Comparison of ENCODE assay signal across 18 cellular contexts in the genomic region with DNA sequence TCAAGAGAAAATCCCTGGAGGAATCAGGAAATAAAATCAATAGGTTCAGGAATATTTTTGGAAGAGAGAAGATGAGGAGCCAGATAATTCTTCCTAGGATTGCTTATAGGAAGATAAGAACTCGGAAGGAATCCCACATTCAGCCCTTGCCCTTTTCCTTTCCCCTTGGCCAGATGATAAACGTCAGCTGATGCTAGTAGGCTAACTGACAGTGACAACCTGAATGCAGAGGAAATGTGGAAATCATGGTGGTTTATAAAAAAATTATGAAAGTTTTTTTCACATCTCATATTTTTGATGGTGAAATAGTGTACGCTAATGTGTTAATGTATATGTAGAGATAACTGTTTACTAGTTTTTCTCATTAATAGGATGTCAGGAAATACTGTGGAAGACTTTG. TPM values are rescaled to one million over a fixed set of nuclear protein-coding genes. Genes with fewer than 3 reads are reported as not detected.
DNase-seq lines count a peak whose midpoint lies in the region; ATAC-seq and TF ChIP-seq lines count a peak whose summit lies in the region.
"Had no signal": no experiment of that assay in that cellular context is flagged by ENCODE, and none has a peak within 500 bp of the region (broad histone marks: within the 10 kb centered on the region; RNA-seq: fewer than 3 reads in every experiment).

No MANE protein-coding gene starts in this region.

- intact Hi-C loops in spleen (cut with DNase I; ENCODE audit: low total_unique reads) = no loop called here

- no peak for TF ChIP-seq POLR2A in spleen (IDR thresholded peaks at IDR 0.05)

- H3K36me3 Mint-ChIP-seq in HFFc6 (ENCODE audit: low read depth) = no peaks in the 10 kb centered on the region

- WGBS in spleen, 5 donors = 25 to 51% (median 29%) methylated on average over 3 of the region's 3 CpGs

- H3K36me3 ChIP-seq in spleen = no peaks in the 10 kb centered on the region
- H3K36me3 ChIP-seq: BE2C, Peyer's patch had no signal

- H3K27ac Mint-ChIP-seq in HFFc6 = no peak overlapping the region

- no peaks in the 10 kb centered on the region for H3K27me3 Mint-ChIP-seq in HFFc6 (ENCODE audit: insufficient read depth)

- DNase-seq in HL-60 (ENCODE audit: low read depth in 1 of 2, low spot score in 1 of 2) = peak in 1 of 2 experiments; percentile 60
- peak; percentile 18 to 85 for DNase-seq in NOMO-1 (lab: John Stamatoyannopoulos, UW; ENCODE audit: unreplicated experiment in 2 of 2)
- DNase-seq in fibroblast of pulmonary artery (ENCODE audit: low read depth) = peak; percentile 48
- DNase-seq in spleen = no peak
- DNase-seq in cerebellum (ENCODE audit: low spot score) = no peak
- DNase-seq in HFFc6 = no peak
- DNase-seq: ACHN; BE2C; GM23248; Karpas-422; NCI-H146; NCI-H2227 treated with DMSO at 0.1 percent for 48 hours; NCI-H526; NK-92 treated with Interleukin-12 subunit alpha and Interleukin-12 subunit beta, amount 100 ng/mL, for 24 hours; Peyer's patch; Right ventricle myocardium superior had no signal

- H3K27me3 ChIP-seq in HL-60 (ENCODE audit: insufficient read depth, poor library complexity, severe bottlenecking) (no peaks in the 10 kb centered on the region), spleen (replicated peaks in 1 of 7) (no peaks in the 10 kb centered on the region)
- H3K27me3 ChIP-seq: Peyer's patch had no signal

- peak overlapping the region; percentile 60 for H3K27ac ChIP-seq in HL-60 (replicated peaks)
- H3K27ac ChIP-seq in spleen = peak overlapping the region in 5 of 8 donors; percentile 47 to 73 (median 66)
- H3K27ac ChIP-seq: GM23248 had no signal

- peaks cover 21% of the 10 kb centered on the region for H3K9me3 Mint-ChIP-seq in HFFc6

- H3K4me1 Mint-ChIP-seq in HFFc6 (ENCODE audit: low read depth) = no peaks in the 10 kb centered on the region

- H3K9me3 ChIP-seq in spleen = no peaks in the 10 kb centered on the region
- H3K9me3 ChIP-seq: BE2C, Peyer's patch had no signal

- peaks cover 0 to 22% (median 4%) of the 10 kb centered on the region in 6 donors for H3K4me1 ChIP-seq in spleen
- H3K4me1 ChIP-seq: BE2C, Peyer's patch had no signal

- TF ChIP-seq CTCF in HL-60 (IDR thresholded peaks at IDR 0.05; ENCODE audit: insufficient read depth, low read length) (no peak), fibroblast of pulmonary artery (IDR thresholded peaks at IDR 0.05; ENCODE audit: low read length, missing control alignments) (no peak), spleen (IDR thresholded peaks at IDR 0.05 in 8 of 11, conservative IDR thresholded peaks at IDR 0.05 in 3 of 11) (no peak), HFFc6 (IDR thresholded peaks at IDR 0.05) (no peak)

- no peak for ATAC-seq in GM21576 (IDR thresholded peaks at IDR 0.05; ENCODE audit: unreplicated experiment)
- ATAC-seq: HepG2 had no signal

- no peak overlapping the region for H3K4me3 Mint-ChIP-seq in HFFc6

- no peak overlapping the region for H3K4me3 ChIP-seq in HL-60 (replicated peaks; ENCODE audit: insufficient read depth, low read length)
- H3K4me3 ChIP-seq in fibroblast of pulmonary artery (replicated peaks; ENCODE audit: low read depth, low read length) = no peak overlapping the region
- H3K4me3 ChIP-seq in spleen = no peak overlapping the region
- H3K4me3 ChIP-seq: GM23248, Peyer's patch had no signal

RNA-seq across cellular contexts. Expression of a gene that starts 56.9 kb away (rescaled TPM):
- 10 to 100 TPM; 16.3 to 58.4 (median 50.6) TPM for total RNA-seq in spleen
- 10 to 100 TPM in 1 of 3 donors, 1 to 10 TPM in 2; 4.3 to 11.0 (median 7.6) TPM for polyA plus RNA-seq in spleen
- 113 TPM for total RNA-seq in cerebellum
- total RNA-seq in HFFc6 (2021; fragmentation: NEBNext Ultra II Directional; extraction: Animal tissue kit (Norgen Biotek cat#: 25700)) = not detected
- total RNA-seq: HepG2 had no signal
- polyA plus RNA-seq: HepG2 had no signal

Comparison
In these comparisons a context has a peak if more than half of its experiments do, and no peak if none do; other contexts are left out.
1. DNase-seq: peak in NOMO-1 (2 of 2) and fibroblast of pulmonary artery (single experiment); none in spleen (single experiment), cerebellum (single experiment) and HFFc6 (single experiment).
2. RNA of a gene that starts 56.9 kb away (total RNA-seq): 113 TPM in cerebellum (single experiment) and 16.3 to 58.4 TPM in spleen; not detected in HFFc6; every median in the first group is over 10 times any median in the second.